Comparison of ENCODE assay signal across 22 cellular contexts in genomic region chr5:41968153-41968723, GRCh38. TPM values are rescaled to one million over a fixed set of nuclear protein-coding genes. Genes with fewer than 3 reads are reported as not detected.
DNase-seq lines count a peak whose midpoint lies in the region; ATAC-seq, FAIRE-seq and TF ChIP-seq lines count a peak whose summit lies in the region.
"Had no signal": no experiment of that assay in that cellular context is flagged by ENCODE, and none has a peak within 500 bp of the region (broad histone marks: within the 10 kb centered on the region; RNA-seq: fewer than 3 reads in every experiment).

No MANE protein-coding gene starts in this region.

- no peak for ATAC-seq in GM21737 (IDR thresholded peaks at IDR 0.05; ENCODE audit: unreplicated experiment)
- no peak for ATAC-seq in pancreas
- no peak for ATAC-seq in CD8-positive, alpha-beta T cell
- ATAC-seq: gastroesophageal sphincter, left lobe of liver had no signal

- POLR2A ChIA-PET in A673 (lab: Charles Lee; ENCODE audit: low non-redundant PET): no interaction called here
- POLR2A ChIA-PET in RWPE1 (lab: Yijun Ruan, JAX; ENCODE audit: low non-redundant PET): no interaction called here
- POLR2A ChIA-PET in CD8-positive, alpha-beta T cell (lab: Charles Lee): no interaction called here

- no peak; the same call in 1 of the 2 replicates for TF ChIP-seq CTCF in A673 (conservative IDR thresholded peaks at IDR 0.05; ENCODE audit: low read depth, low read length)
- TF ChIP-seq CTCF in GM12873 (IDR thresholded peaks at IDR 0.05; ENCODE audit: insufficient read depth, low read depth, low read length, missing control alignments): peak; percentile 10
- TF ChIP-seq CTCF in RWPE1 (conservative IDR thresholded peaks at IDR 0.05; ENCODE audit: low read depth): 0 out of 2 replicates have a peak, but pooled peaks have one; percentile 6
- peak; percentile 32 for TF ChIP-seq CTCF in fibroblast of villous mesenchyme (IDR thresholded peaks at IDR 0.05; ENCODE audit: insufficient read depth, low read depth, low read length)
- TF ChIP-seq CTCF in pancreas (IDR thresholded peaks at IDR 0.05): no peak
- TF ChIP-seq CTCF in CD8-positive, alpha-beta T cell (IDR thresholded peaks at IDR 0.05): no peak

- WGBS in pancreas, 2 donors: 82 to 88% methylated on average over 22 of the region's 22 CpGs

- H3K4me3 Mint-ChIP-seq in CD8-positive, alpha-beta T cell: no peak overlapping the region
- H3K4me3 Mint-ChIP-seq: activated naive CD4-positive, alpha-beta T cell treated with anti-CD3 and anti-CD28 coated beads, Interleukin-2, amount 10 ng/mL, durations not matched to agents 7 days and 5 days; activated T-cell treated with anti-CD3 and anti-CD28 coated beads, Interleukin-2, amount 50 U/mL, for 24 hours; stimulated activated naive CD8-positive, alpha-beta T cell treated with anti-CD3 and anti-CD28 coated beads, Interleukin-15, Interleukin-2, amounts not matched to agents 100 ng/mL and 50 ng/mL, for 24 hours had no signal

- H3K4me3 ChIP-seq in A673 (ENCODE audit: low read depth, low read length, poor library complexity, severe bottlenecking) (no peak overlapping the region), fibroblast of villous mesenchyme (ENCODE audit: low read depth, low read length) (no peak overlapping the region), pancreas (no peak overlapping the region)
- H3K4me3 ChIP-seq in CD8-positive, alpha-beta T cell (ENCODE audit: low read depth, low read length): no peak overlapping the region
- H3K4me3 ChIP-seq: ascending aorta, gastroesophageal sphincter had no signal

- CTCF ChIA-PET in A673 (lab: Charles Lee): no interaction called here
- CTCF ChIA-PET in RWPE1 (lab: Yijun Ruan, JAX): interaction anchor here (0.6 kb wide), 1 partner anchor 49 kb away, joined by 3 read pairs; no protein-coding TSS in a partner anchor
- CTCF ChIA-PET in CD8-positive, alpha-beta T cell (lab: Charles Lee): no interaction called here

- H3K36me3 ChIP-seq in A673 (ENCODE audit: insufficient read depth, low read length, poor library complexity, severe bottlenecking) (no peaks in the 10 kb centered on the region), pancreas (no peaks in the 10 kb centered on the region)
- no peaks in the 10 kb centered on the region for H3K36me3 ChIP-seq in CD8-positive, alpha-beta T cell (ENCODE audit: insufficient read depth, low read length)
- H3K36me3 ChIP-seq: ascending aorta, gastroesophageal sphincter had no signal

- no peaks in the 10 kb centered on the region for H3K9me3 ChIP-seq in A673 (ENCODE audit: low read depth, low read length, poor library complexity, severe bottlenecking)
- H3K9me3 ChIP-seq in pancreas: no peaks in the 10 kb centered on the region
- H3K9me3 ChIP-seq in CD8-positive, alpha-beta T cell (ENCODE audit: low read length): no peaks in the 10 kb centered on the region

- no peaks in the 10 kb centered on the region for H3K4me1 Mint-ChIP-seq in CD8-positive, alpha-beta T cell (ENCODE audit: low read depth)
- H3K4me1 Mint-ChIP-seq: activated naive CD4-positive, alpha-beta T cell treated with anti-CD3 and anti-CD28 coated beads, Interleukin-2, amount 10 ng/mL, durations not matched to agents 7 days and 5 days had no signal

- H3K27ac ChIP-seq in A673 (ENCODE audit: low read depth, low read length, poor library complexity, severe bottlenecking) (no peak overlapping the region), RWPE1 (no peak overlapping the region), pancreas (no peak overlapping the region)
- no peak overlapping the region for H3K27ac ChIP-seq in CD8-positive, alpha-beta T cell (ENCODE audit: low read depth, low read length)
- H3K27ac ChIP-seq: ascending aorta, gastroesophageal sphincter had no signal

- no peaks in the 10 kb centered on the region for H3K36me3 Mint-ChIP-seq in CD8-positive, alpha-beta T cell
- H3K36me3 Mint-ChIP-seq: activated naive CD4-positive, alpha-beta T cell treated with anti-CD3 and anti-CD28 coated beads, Interleukin-2, amount 10 ng/mL, durations not matched to agents 7 days and 5 days had no signal

- H3K4me1 ChIP-seq in A673 (ENCODE audit: insufficient read depth, low read length, poor library complexity, severe bottlenecking) (no peaks in the 10 kb centered on the region), pancreas (no peaks in the 10 kb centered on the region)
- no peaks in the 10 kb centered on the region for H3K4me1 ChIP-seq in CD8-positive, alpha-beta T cell (ENCODE audit: insufficient read depth, low read length)
- H3K4me1 ChIP-seq: ascending aorta, gastroesophageal sphincter had no signal

- no peak for FAIRE-seq in pancreas (lab: Jason Lieb, UNC)
- FAIRE-seq: endometrium, urothelium cell line had no signal

- DNase-seq in A673 (ENCODE audit: low spot score): peak; percentile 15
- DNase-seq in RWPE1 (ENCODE audit: low spot score): no peak
- no peak for DNase-seq in fibroblast of villous mesenchyme (ENCODE audit: low read depth)
- no peak for DNase-seq in SKM-1 (lab: John Stamatoyannopoulos, UW; ENCODE audit: unreplicated experiment)
- no peak for DNase-seq in pancreas
- no peak for DNase-seq in CD8-positive, alpha-beta T cell
- DNase-seq: activated CD4-positive, alpha-beta T cell treated with anti-CD3 and anti-CD28 coated beads, Interleukin-2, amount 50 U/mL, for 48 hours; activated naive CD4-positive, alpha-beta T cell treated with anti-CD3 and anti-CD28 coated beads, Interleukin-2, amount 10 ng/mL, durations not matched to agents 7 days and 5 days; activated T-cell treated with anti-CD3 and anti-CD28 coated beads, Interleukin-2, amount 50 U/mL, for 24 hours; COR-L47; NCI-H187 treated with DMSO at 0.1 percent for 48 hours; NK-92 treated with Interleukin-12 subunit alpha and Interleukin-12 subunit beta, amount 100 ng/mL, for 24 hours; retina; RPMI8226 had no signal

- peaks cover 18% of the 10 kb centered on the region for H3K9me3 Mint-ChIP-seq in CD8-positive, alpha-beta T cell
- H3K9me3 Mint-ChIP-seq: activated naive CD4-positive, alpha-beta T cell treated with anti-CD3 and anti-CD28 coated beads, Interleukin-2, amount 10 ng/mL, durations not matched to agents 7 days and 5 days had no signal

- intact Hi-C loops in A673 (cut with micrococcal nuclease; ENCODE audit: unreplicated experiment): no loop called here
- intact Hi-C loops in pancreas (cut with DNase I): no loop called here
- intact Hi-C loops in CD8-positive, alpha-beta T cell (cut with DNase I, micrococcal nuclease): no loop called here

- H3K27ac Mint-ChIP-seq in CD8-positive, alpha-beta T cell: no peak overlapping the region
- H3K27ac Mint-ChIP-seq: activated naive CD4-positive, alpha-beta T cell treated with anti-CD3 and anti-CD28 coated beads, Interleukin-2, amount 10 ng/mL, durations not matched to agents 7 days and 5 days; activated T-cell treated with anti-CD3 and anti-CD28 coated beads, Interleukin-2, amount 50 U/mL, for 24 hours; stimulated activated naive CD8-positive, alpha-beta T cell treated with anti-CD3 and anti-CD28 coated beads, Interleukin-15, Interleukin-2, amounts not matched to agents 100 ng/mL and 50 ng/mL, for 24 hours had no signal

- no peaks in the 10 kb centered on the region for H3K27me3 ChIP-seq in A673 (replicated peaks; ENCODE audit: insufficient read depth, low read depth, low read length, poor library complexity)
- no peaks in the 10 kb centered on the region for H3K27me3 ChIP-seq in pancreas
- H3K27me3 ChIP-seq in CD8-positive, alpha-beta T cell (ENCODE audit: insufficient read depth, low read length): no peaks in the 10 kb centered on the region
- H3K27me3 ChIP-seq: ascending aorta, gastroesophageal sphincter had no signal

- no TSS peak for BruUV-seq in A673 (replicated peaks; lab: Mats Ljungman, UMichigan)

- H3K27me3 Mint-ChIP-seq in CD8-positive, alpha-beta T cell (ENCODE audit: low read depth): peaks cover 22% of the 10 kb centered on the region
- H3K27me3 Mint-ChIP-seq: activated naive CD4-positive, alpha-beta T cell treated with anti-CD3 and anti-CD28 coated beads, Interleukin-2, amount 10 ng/mL, durations not matched to agents 7 days and 5 days had no signal

RNA-seq across cellular contexts. Expression of gene FBXO4, which starts 43.2 kb away (rescaled TPM):
- total RNA-seq in A673 (2021) (9.6 and 12.6 TPM in 2 replicates), fibroblast of villous mesenchyme (11.2 and 14.5 TPM in 2 replicates), pancreas (10 to 100 TPM in 2 of 6 donors, 1 to 10 TPM in 4; 6.8 to 12.6 (median 8.6) TPM)
- 10 to 100 TPM; 11.4 to 11.8 TPM for polyA plus RNA-seq in pancreas
- 1 to 10 TPM; 4.4 to 4.7 TPM for total RNA-seq in CD8-positive, alpha-beta T cell

Comparison
In these comparisons a context has a peak if more than half of its experiments do, and no peak if none do; other contexts are left out.
1. CTCF ChIP-seq: peak in GM12873 (single experiment), RWPE1 (single experiment) and fibroblast of villous mesenchyme (single experiment); none in A673 (single experiment), pancreas (0 of 4) and CD8-positive, alpha-beta T cell (single experiment).